In genomic region chr11:97454988-97455387, GRCh38 we compare ENCODE assay signal across 11 cellular contexts.
DNase-seq lines count a peak whose midpoint lies in the region; ATAC-seq and TF ChIP-seq lines count a peak whose summit lies in the region.
"Had no signal": no experiment of that assay in that cellular context is flagged by ENCODE, and none has a peak within 500 bp of the region (broad histone marks: within the 10 kb centered on the region; RNA-seq: fewer than 3 reads in every experiment).

No MANE protein-coding gene starts in this region.

- H3K4me3 ChIP-seq in choroid plexus epithelial cell (ENCODE audit: low read depth, low read length): no peak overlapping the region
- no peak overlapping the region for H3K4me3 ChIP-seq in prostate gland

- no peak for TF ChIP-seq POLR2A in prostate gland (IDR thresholded peaks at IDR 0.05)

- 22% methylated on average over 1 of the region's 1 CpG for WGBS in prostate gland

- no peaks in the 10 kb centered on the region for H3K36me3 ChIP-seq in prostate gland

- H3K9me3 ChIP-seq in prostate gland: no peaks in the 10 kb centered on the region

- ATAC-seq in GM18519 (IDR thresholded peaks at IDR 0.05; ENCODE audit: low FRiP score, unreplicated experiment): no peak
- no peak for ATAC-seq in GM18511 (IDR thresholded peaks at IDR 0.05; ENCODE audit: unreplicated experiment)
- ATAC-seq: activated CD4-positive, CD25-positive, alpha-beta regulatory T cell treated with anti-CD3 and anti-CD28 coated beads, Interleukin-2, amount 50 U/mL, for 24 hours had no signal

- DNase-seq in DMS 273 (lab: John Stamatoyannopoulos, UW; ENCODE audit: unreplicated experiment): peak; percentile 29
- DNase-seq in DMS 273 treated with DMSO at 0.1 percent for 48 hours (lab: John Stamatoyannopoulos, UW): no peak
- peak; percentile 75 for DNase-seq in NCI-H748 (lab: John Stamatoyannopoulos, UW; ENCODE audit: unreplicated experiment)
- DNase-seq in choroid plexus epithelial cell (ENCODE audit: low read depth): peak; percentile 83
- DNase-seq in non-pigmented ciliary epithelial cell (ENCODE audit: low read depth): peak; percentile 13
- DNase-seq in prostate gland (ENCODE audit: low spot score): no peak
- DNase-seq: aorta, NCI-H524 treated with DMSO at 0.1 percent for 48 hours had no signal

- TF ChIP-seq CTCF in choroid plexus epithelial cell (conservative IDR thresholded peaks at IDR 0.05; ENCODE audit: low read depth, low read length): peak; percentile 77
- no peak for TF ChIP-seq CTCF in prostate gland (IDR thresholded peaks at IDR 0.05)

- H3K27me3 ChIP-seq in prostate gland (replicated peaks; ENCODE audit: insufficient read depth): no peaks in the 10 kb centered on the region

- no peak overlapping the region for H3K27ac ChIP-seq in prostate gland

- H3K4me1 ChIP-seq in prostate gland (replicated peaks): no peaks in the 10 kb centered on the region

- intact Hi-C loops in prostate gland (cut with DNase I): no loop called here

Comparison
In these comparisons a context has a peak if more than half of its experiments do, and no peak if none do; other contexts are left out.
1. DNase-seq: peak in DMS 273 (single experiment), NCI-H748 (single experiment), choroid plexus epithelial cell (single experiment) and non-pigmented ciliary epithelial cell (single experiment); none in DMS 273 treated with DMSO at 0.1 percent for 48 hours (single experiment) and prostate gland (single experiment).